In genomic region chr12:119159844-119160243, GRCh38 we compare ENCODE assay signal across 26 cellular contexts. TPM values are rescaled to one million over a fixed set of nuclear protein-coding genes. Genes with fewer than 3 reads are reported as not detected.
"Had no signal": no experiment of that assay in that cellular context is flagged by ENCODE, and none has a peak within 500 bp of the region (broad histone marks: within the 10 kb centered on the region; RNA-seq: fewer than 3 reads in every experiment).

No MANE protein-coding gene starts in this region.

- H3K4me3 ChIP-seq: left lung, lung, ovary, right lobe of liver, skin epidermis, stomach, testis, thyroid gland, upper lobe of right lung had no signal

- DNase-seq: heart left ventricle; hypothalamus; immature natural killer cell; kidney; left colon; left lung; mesendoderm; naive B cell; natural killer cell; ovary; retina; right lobe of liver; stimulated activated CD4-positive, alpha-beta T cell treated with anti-CD3 and anti-CD28 coated beads, Interleukin-12 subunit alpha, Interleukin-12 subunit beta, amount 100 ng/mL, for 4 hours; stimulated activated CD4-positive, alpha-beta T cell treated with anti-CD3 and anti-CD28 coated beads, Interleukin-15, amount 100 ng/mL, for 24 hours; stimulated activated CD4-positive, alpha-beta T cell treated with anti-CD3 and anti-CD28 coated beads, Interleukin-2, amount 100 ng/mL, for 24 hours; stimulated activated CD4-positive, alpha-beta T cell treated with anti-CD3 and anti-CD28 coated beads, Interleukin-4, amount 100 ng/mL, for 1 hour; stimulated activated naive B cell treated with anti-CD40 and anti-IgM and Interleukin-4, amounts not matched to agents 10 μg/mL and 1 μg/mL and 100 μg/mL, for 72 hours; stimulated activated naive CD8-positive, alpha-beta T cell treated with anti-CD3 and anti-CD28 coated beads, Interleukin-15, Interleukin-2, amounts not matched to agents 100 U/mL and 50 U/mL, for 24 hours; stomach; testis; thyroid gland; trophoblast cell; upper lobe of right lung had no signal

- H3K4me1 ChIP-seq: left lung, right lobe of liver, stomach, testis, upper lobe of right lung had no signal

- ATAC-seq: heart left ventricle; left colon; left lung; natural killer cell; right lobe of liver; stimulated activated naive B cell treated with anti-CD40 and anti-IgM and Interleukin-4, amounts not matched to agents 10 μg/mL and 1 μg/mL and 100 μg/mL, for 72 hours; stimulated activated naive CD8-positive, alpha-beta T cell treated with anti-CD3 and anti-CD28 coated beads, Interleukin-15, Interleukin-2, amounts not matched to agents 100 U/mL and 50 U/mL, for 24 hours; upper lobe of right lung had no signal

- H3K27me3 ChIP-seq: heart left ventricle, left lung, ovary, right lobe of liver, testis, thyroid gland, upper lobe of right lung had no signal

- H3K36me3 ChIP-seq: heart left ventricle, left lung, ovary, right lobe of liver, stomach, thyroid gland, upper lobe of right lung had no signal

- H3K9me3 ChIP-seq: heart left ventricle, left lung, ovary, right lobe of liver, stomach, testis, thyroid gland, upper lobe of right lung had no signal

- H3K27ac ChIP-seq: left lung, ovary, right lobe of liver, skin epidermis, stomach, testis, thyroid gland, upper lobe of right lung had no signal

RNA-seq across cellular contexts. Expression of gene HSPB8, which starts 18.9 kb away (rescaled TPM):
- total RNA-seq: mononuclear cell, natural killer cell had no signal
